Comparison of ENCODE assay signal across 23 cellular contexts in the genomic region with DNA sequence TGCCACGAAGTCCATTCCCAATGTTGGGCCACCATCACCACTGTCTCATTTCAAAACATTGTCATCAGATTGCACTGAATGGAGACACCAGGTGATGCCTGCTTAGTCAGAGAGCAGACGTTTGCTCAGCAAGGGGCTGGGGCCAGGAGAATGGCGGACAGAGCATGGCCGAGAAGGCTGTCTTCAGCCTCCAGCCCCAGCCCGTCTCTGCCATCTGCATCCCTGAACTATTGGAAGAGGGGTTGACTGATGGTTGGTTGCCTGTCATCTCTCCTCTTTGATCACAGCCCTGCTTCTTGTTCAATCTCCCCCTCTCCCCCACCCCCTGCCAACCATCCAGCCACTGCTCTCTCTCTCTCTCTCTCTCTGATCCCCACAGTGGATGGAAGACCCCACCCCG.
DNase-seq lines count a peak whose midpoint lies in the region; ATAC-seq and TF ChIP-seq lines count a peak whose summit lies in the region.
"Had no signal": no experiment of that assay in that cellular context is flagged by ENCODE, and none has a peak within 500 bp of the region (broad histone marks: within the 10 kb centered on the region; RNA-seq: fewer than 3 reads in every experiment).

No MANE protein-coding gene starts in this region.

- no peaks in the 10 kb centered on the region; the same call in 1 of the 2 replicates for H3F3A ChIP-seq in DOHH2 (ENCODE audit: control insufficient read depth, insufficient read depth)

- no peak for TF ChIP-seq CTCF in DOHH2 (IDR thresholded peaks at IDR 0.05; ENCODE audit: low read depth, low read length, poor library complexity, severe bottlenecking)
- TF ChIP-seq CTCF in chondrocyte (IDR thresholded peaks at IDR 0.05): no peak
- no peak for TF ChIP-seq CTCF in spleen (IDR thresholded peaks at IDR 0.05 in 8 of 11, conservative IDR thresholded peaks at IDR 0.05 in 3 of 11)
- no peak for TF ChIP-seq CTCF in WERI-Rb-1 (IDR thresholded peaks at IDR 0.05; ENCODE audit: low read depth, low read length)

- intact Hi-C loops in spleen (cut with DNase I; ENCODE audit: low total_unique reads): no loop called here
- intact Hi-C loops in activated CD4-positive, alpha-beta T cell treated with anti-CD3 and anti-CD28 coated beads for 36 hours (cut with DNase I, micrococcal nuclease): no loop called here

- peak overlapping the region; percentile 23; the same call in 1 of the 2 replicates for H3K4me3 ChIP-seq in DOHH2 (ENCODE audit: low read length)
- H3K4me3 ChIP-seq in spleen: no peak overlapping the region
- H3K4me3 ChIP-seq in WERI-Rb-1 (ENCODE audit: low read depth, low read length): no peak overlapping the region
- H3K4me3 ChIP-seq: A549; BLaER1 treated with 17β-estradiol and CSF1 and Interleukin-3, amounts not matched to agents 10 nM and 100 nM; HAP-1 had no signal

- no peak for ATAC-seq in activated CD4-positive, alpha-beta T cell treated with anti-CD3 and anti-CD28 coated beads for 36 hours
- no peak for ATAC-seq in HG03196 (IDR thresholded peaks at IDR 0.05; ENCODE audit: unreplicated experiment)
- ATAC-seq: A549 had no signal

- H3K79me2 ChIP-seq in DOHH2 (ENCODE audit: control insufficient read depth, low read length): no peaks in the 10 kb centered on the region

- H3K27ac ChIP-seq in DOHH2 (ENCODE audit: low read depth, low read length): peak overlapping the region; percentile 64
- no peak overlapping the region for H3K27ac ChIP-seq in spleen
- H3K27ac ChIP-seq in WERI-Rb-1: no peak overlapping the region
- H3K27ac ChIP-seq: A549; BLaER1 treated with 17β-estradiol and CSF1 and Interleukin-3, amounts not matched to agents 10 nM and 100 nM had no signal

- H3K36me3 ChIP-seq in DOHH2 (ENCODE audit: control insufficient read depth, low read length): no peaks in the 10 kb centered on the region
- H3K36me3 ChIP-seq in spleen: no peaks in the 10 kb centered on the region
- H3K36me3 ChIP-seq in WERI-Rb-1: no peaks in the 10 kb centered on the region
- H3K36me3 ChIP-seq: BE2C; BLaER1 treated with 17β-estradiol and CSF1 and Interleukin-3, amounts not matched to agents 10 nM and 100 nM; HAP-1 had no signal

- H3K4me1 ChIP-seq in DOHH2 (ENCODE audit: control insufficient read depth, low read length) (peaks cover 59% of the 10 kb centered on the region), spleen (no peaks in the 10 kb centered on the region)
- H3K4me1 ChIP-seq: BE2C, HAP-1 had no signal

- no peak overlapping the region for H3K4me3 Mint-ChIP-seq in chondrocyte (ENCODE audit: unreplicated experiment)
- H3K4me3 Mint-ChIP-seq in activated CD4-positive, alpha-beta T cell treated with anti-CD3 and anti-CD28 coated beads for 36 hours: no peak overlapping the region
- H3K4me3 Mint-ChIP-seq: CD14-positive monocyte; CD4-positive, alpha-beta T cell; CD8-positive, alpha-beta memory T cell; HFFc6 had no signal

- H3K9me3 Mint-ChIP-seq in chondrocyte (ENCODE audit: low read depth): no peaks in the 10 kb centered on the region
- peaks cover 13% of the 10 kb centered on the region for H3K9me3 Mint-ChIP-seq in activated CD4-positive, alpha-beta T cell treated with anti-CD3 and anti-CD28 coated beads for 36 hours (ENCODE audit: low read depth)
- H3K9me3 Mint-ChIP-seq: HFFc6 had no signal

- H3K9me2 ChIP-seq in DOHH2 (replicated peaks; ENCODE audit: control insufficient read depth, low read length): no peaks in the 10 kb centered on the region

- WGBS in spleen, 5 donors: 76 to 83% (median 79%) methylated on average over 6 of the region's 6 CpGs

- POLR2A ChIA-PET in activated CD4-positive, alpha-beta T cell treated with anti-CD3 and anti-CD28 coated beads for 36 hours (lab: Charles Lee): no interaction called here

- in situ Hi-C loops in KBM-7 (cut with MboI; ENCODE audit: low pct_unique_long_range_greater_than_20kb, low sequenced_read_pairs): no loop called here

- no peaks in the 10 kb centered on the region for H4K20me1 ChIP-seq in DOHH2 (ENCODE audit: control insufficient read depth, insufficient read depth, low read depth, low read length)
- H4K20me1 ChIP-seq: BLaER1 treated with 17β-estradiol and CSF1 and Interleukin-3, amounts not matched to agents 10 nM and 100 nM had no signal

- no peaks in the 10 kb centered on the region for H3K4me1 Mint-ChIP-seq in chondrocyte (ENCODE audit: low read depth)
- no peaks in the 10 kb centered on the region for H3K4me1 Mint-ChIP-seq in activated CD4-positive, alpha-beta T cell treated with anti-CD3 and anti-CD28 coated beads for 36 hours
- H3K4me1 Mint-ChIP-seq: CD14-positive monocyte; CD8-positive, alpha-beta memory T cell had no signal

- CTCF ChIA-PET in activated CD4-positive, alpha-beta T cell treated with anti-CD3 and anti-CD28 coated beads for 36 hours (lab: Charles Lee): no interaction called here

- peak overlapping the region; percentile 35; the same call in 1 of the 2 replicates for H3K4me2 ChIP-seq in DOHH2 (ENCODE audit: low read length)
- H3K4me2 ChIP-seq: A549; BLaER1 treated with 17β-estradiol and CSF1 and Interleukin-3, amounts not matched to agents 10 nM and 100 nM had no signal

- DNase-seq in chondrocyte (ENCODE audit: low spot score): peak; percentile 49
- peak; percentile 40 for DNase-seq in islet precursor cell
- DNase-seq in spleen: peak; percentile 23
- no peak for DNase-seq in KBM-7
- no peak for DNase-seq in activated CD4-positive, alpha-beta T cell treated with anti-CD3 and anti-CD28 coated beads for 36 hours
- no peak for DNase-seq in WERI-Rb-1
- DNase-seq: 8988T; ACHN; AML-193; BE2C; CD4-positive, alpha-beta T cell; CD8-positive, alpha-beta memory T cell; DMS 273 treated with DMSO at 0.1 percent for 48 hours; DMS79; GF-D8; GOT3; HFFc6 had no signal

- H3K27me3 Mint-ChIP-seq in chondrocyte (ENCODE audit: low read depth): peaks cover 29% of the 10 kb centered on the region
- H3K27me3 Mint-ChIP-seq in activated CD4-positive, alpha-beta T cell treated with anti-CD3 and anti-CD28 coated beads for 36 hours: peaks cover 3% of the 10 kb centered on the region
- H3K27me3 Mint-ChIP-seq: CD4-positive, alpha-beta T cell had no signal

- no peaks in the 10 kb centered on the region for H3K36me3 Mint-ChIP-seq in chondrocyte (ENCODE audit: low read depth)
- no peaks in the 10 kb centered on the region for H3K36me3 Mint-ChIP-seq in activated CD4-positive, alpha-beta T cell treated with anti-CD3 and anti-CD28 coated beads for 36 hours (ENCODE audit: low read depth)
- H3K36me3 Mint-ChIP-seq: CD14-positive monocyte had no signal

- no peak overlapping the region for H3K27ac Mint-ChIP-seq in chondrocyte (ENCODE audit: unreplicated experiment)
- H3K27ac Mint-ChIP-seq in activated CD4-positive, alpha-beta T cell treated with anti-CD3 and anti-CD28 coated beads for 36 hours: no peak overlapping the region
- H3K27ac Mint-ChIP-seq: CD14-positive monocyte; CD4-positive, alpha-beta T cell; CD8-positive, alpha-beta memory T cell; HFFc6 had no signal

- no peak for TF ChIP-seq POLR2A in spleen (IDR thresholded peaks at IDR 0.05)

- H3K27me3 ChIP-seq in DOHH2 (ENCODE audit: control insufficient read depth, low read length) (no peaks in the 10 kb centered on the region), spleen (replicated peaks in 1 of 7) (no peaks in the 10 kb centered on the region), WERI-Rb-1 (ENCODE audit: insufficient read depth, low read depth, severe bottlenecking) (peaks cover 59% of the 10 kb centered on the region)
- H3K27me3 ChIP-seq: BE2C; BLaER1 treated with 17β-estradiol and CSF1 and Interleukin-3, amounts not matched to agents 10 nM and 100 nM had no signal

- H3K9me3 ChIP-seq in DOHH2 (ENCODE audit: control insufficient read depth, insufficient read depth, low read length) (no peaks in the 10 kb centered on the region), spleen (peaks cover 0 to 23% (median 0%) of the 10 kb centered on the region in 8 donors), WERI-Rb-1 (ENCODE audit: severe bottlenecking) (no peaks in the 10 kb centered on the region)
- H3K9me3 ChIP-seq: A549; BE2C; BLaER1 treated with 17β-estradiol and CSF1 and Interleukin-3, amounts not matched to agents 10 nM and 100 nM; HAP-1 had no signal

Comparison
In these comparisons a context has a peak if more than half of its experiments do, and no peak if none do; other contexts are left out.
1. DNase-seq: peak in chondrocyte (single experiment), islet precursor cell (single experiment) and spleen (single experiment); none in KBM-7 (single experiment), activated CD4-positive, alpha-beta T cell treated with anti-CD3 and anti-CD28 coated beads for 36 hours (single experiment) and WERI-Rb-1 (single experiment).